11 cellular contexts compared by ENCODE assay signal in genomic region chr2:181991171-181991885, GRCh38. TPM values are rescaled to one million over a fixed set of nuclear protein-coding genes. Genes with fewer than 3 reads are reported as not detected.
A peak's percentile ranks its signal among the peaks of the same experiment; 100 is the strongest.
DNase-seq lines count a peak whose midpoint lies in the region; ATAC-seq and TF ChIP-seq lines count a peak whose summit lies in the region.
"Had no signal": no experiment of that assay in that cellular context is flagged by ENCODE, and none has a peak within 500 bp of the region (broad histone marks: within the 10 kb centered on the region; RNA-seq: fewer than 3 reads in every experiment).

No MANE protein-coding gene starts in this region.

- H3K27ac ChIP-seq in SU-DHL-6 (ENCODE audit: low read depth, low read length) (peak overlapping the region; percentile 60), psoas muscle (no peak overlapping the region)

- no peak overlapping the region for H2AFZ ChIP-seq in SU-DHL-6 (ENCODE audit: low read depth, low read length, severe bottlenecking)

- H4K20me1 ChIP-seq in SU-DHL-6 (ENCODE audit: low read depth, low read length): no peaks in the 10 kb centered on the region

- no peaks in the 10 kb centered on the region for H3K27me3 ChIP-seq in SU-DHL-6 (ENCODE audit: low read length)
- no peaks in the 10 kb centered on the region for H3K27me3 ChIP-seq in psoas muscle (ENCODE audit: insufficient read depth in 3 of 3, low read length in 2 of 3)

- DNase-seq in NCI-H774 (lab: John Stamatoyannopoulos, UW): no peak
- DNase-seq in AML-193 (lab: John Stamatoyannopoulos, UW): no peak
- DNase-seq in psoas muscle: no peak
- no peak for DNase-seq in NCI-H187 (lab: John Stamatoyannopoulos, UW)
- DNase-seq: DND-41; effector memory CD4-positive, alpha-beta T cell; left cardiac atrium had no signal

- H3K36me3 ChIP-seq in SU-DHL-6 (ENCODE audit: low read length): no peaks in the 10 kb centered on the region
- H3K36me3 ChIP-seq in psoas muscle (ENCODE audit: insufficient read depth in 1 of 2, low read depth in 1 of 2): no peaks in the 10 kb centered on the region

- 80 to 89% (median 88%) methylated on average over 2 of the region's 2 CpGs for WGBS in psoas muscle, 3 donors

- no peak overlapping the region for H3K4me3 ChIP-seq in SU-DHL-6 (ENCODE audit: insufficient read depth, low read length, poor library complexity, severe bottlenecking)
- H3K4me3 ChIP-seq in psoas muscle: no peak overlapping the region

- peak overlapping the region; percentile 52 for H3K4me2 ChIP-seq in SU-DHL-6 (ENCODE audit: low read depth, low read length, poor library complexity, severe bottlenecking)

- H3K9ac ChIP-seq in SU-DHL-6 (ENCODE audit: low read length): no peak overlapping the region

- TF ChIP-seq CTCF in SU-DHL-6 (IDR thresholded peaks at IDR 0.05; ENCODE audit: insufficient read depth, low read length, poor library complexity, severe bottlenecking): no peak
- TF ChIP-seq CTCF in psoas muscle (IDR thresholded peaks at IDR 0.05): no peak

- no peaks in the 10 kb centered on the region for H3K9me2 ChIP-seq in SU-DHL-6 (replicated peaks; ENCODE audit: insufficient read depth, low read length)

- no peaks in the 10 kb centered on the region for H3K79me2 ChIP-seq in SU-DHL-6 (ENCODE audit: insufficient read depth, low read length)

- H3K9me3 ChIP-seq in SU-DHL-6 (ENCODE audit: insufficient read depth, low read length) (no peaks in the 10 kb centered on the region), psoas muscle (no peaks in the 10 kb centered on the region)

- no peaks in the 10 kb centered on the region for H3F3A ChIP-seq in SU-DHL-6 (ENCODE audit: insufficient read depth)

- intact Hi-C loops in psoas muscle (cut with DNase I): no loop called here

- ATAC-seq in GM18508 (IDR thresholded peaks at IDR 0.05; ENCODE audit: insufficient read depth, unreplicated experiment) (peak; percentile 97), GM21447 (IDR thresholded peaks at IDR 0.05; ENCODE audit: unreplicated experiment) (peak; percentile 98), HG03196 (IDR thresholded peaks at IDR 0.05; ENCODE audit: unreplicated experiment) (peak; percentile 96), psoas muscle (no peak)
- ATAC-seq: left cardiac atrium had no signal

- H3K4me1 ChIP-seq in psoas muscle: no peaks in the 10 kb centered on the region

RNA-seq across cellular contexts. Expression of gene PPP1R1C, which starts 5.7 kb away (rescaled TPM):
- 1 to 10 TPM in 1 of 4 donors, under 1 TPM in 2, not detected in 1; 0.40 to 1.1 (median 0.99) TPM for total RNA-seq in psoas muscle
- under 1 TPM; 0.18 to 0.22 (median 0.19) TPM for polyA plus RNA-seq in psoas muscle

Comparison
In these comparisons a context has a peak if more than half of its experiments do, and no peak if none do; other contexts are left out.
1. ATAC-seq: peak in GM18508 (single experiment), GM21447 (single experiment) and HG03196 (single experiment); none in psoas muscle (0 of 4).